10 cellular contexts compared by ENCODE assay signal in the genomic region with DNA sequence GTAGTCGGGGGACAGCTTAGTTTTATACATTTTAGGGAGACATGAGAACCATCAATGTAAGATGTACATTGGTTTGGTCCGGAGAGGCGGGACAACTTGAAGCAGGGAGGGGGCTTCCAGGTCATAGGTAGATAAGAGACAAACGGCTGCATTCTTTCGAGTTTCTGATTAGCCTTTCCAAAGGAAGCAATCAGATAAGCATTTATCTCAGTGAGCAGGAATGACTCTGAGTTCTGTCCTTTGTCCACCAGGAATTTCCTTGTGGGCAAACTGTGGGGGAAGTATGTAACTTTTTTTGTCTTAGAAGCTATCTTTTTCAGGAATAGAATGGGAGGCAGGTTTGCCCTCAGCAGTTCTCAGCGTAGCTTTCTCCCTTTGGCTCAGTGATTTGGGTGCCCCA. TPM values are rescaled to one million over a fixed set of nuclear protein-coding genes. Genes with fewer than 3 reads are reported as not detected.
DNase-seq lines count a peak whose midpoint lies in the region; ATAC-seq, FAIRE-seq and TF ChIP-seq lines count a peak whose summit lies in the region.
"Had no signal": no experiment of that assay in that cellular context is flagged by ENCODE, and none has a peak within 500 bp of the region (broad histone marks: within the 10 kb centered on the region; RNA-seq: fewer than 3 reads in every experiment).

No MANE protein-coding gene starts in this region.

- no peak for TF ChIP-seq POLR2A in vagina (IDR thresholded peaks at IDR 0.05)

- peak overlapping the region; percentile 95 for H3K4me3 Mint-ChIP-seq in activated T-helper 17 cell treated with anti-CD3 and anti-CD28 coated beads, Interleukin-2, amount 50 U/mL, for 72 hours

- H3K9ac ChIP-seq in liver (ENCODE audit: low read depth in 1 of 2, low read length in 2 of 2), result no peak overlapping the region

- peaks cover 15 to 55% (median 49%) of the 10 kb centered on the region in 9 donors for H3K4me1 ChIP-seq in heart right ventricle
- peaks cover 6 to 32% (median 25%) of the 10 kb centered on the region in 4 donors for H3K4me1 ChIP-seq in liver (ENCODE audit: control insufficient read depth in 4 of 4, insufficient read depth in 4 of 4, low read length in 3 of 4)
- peaks cover 58% of the 10 kb centered on the region for H3K4me1 ChIP-seq in vagina

- FAIRE-seq in D721Med (lab: Jason Lieb, UNC), result no peak

- 64 to 65% methylated on average over 6 of the region's 6 CpGs for WGBS in heart right ventricle, 2 donors
- WGBS in liver, result 57% methylated on average over 6 of the region's 6 CpGs

- no peak overlapping the region for H3K27ac ChIP-seq in heart right ventricle
- H3K27ac ChIP-seq in liver (ENCODE audit: low read depth in 1 of 2, low read length in 2 of 2), result no peak overlapping the region
- H3K27ac ChIP-seq in vagina, result no peak overlapping the region

- no peaks in the 10 kb centered on the region for H3K27me3 Mint-ChIP-seq in activated T-helper 17 cell treated with anti-CD3 and anti-CD28 coated beads, Interleukin-2, amount 50 U/mL, for 72 hours

- peak overlapping the region in 8 of 10 donors; percentile 72 to 98 (median 94) for H3K4me3 ChIP-seq in heart right ventricle
- peak overlapping the region in 2 of 3 donors; percentile 93 to 95 for H3K4me3 ChIP-seq in liver (ENCODE audit: low read depth in 1 of 3, low read length in 3 of 3)
- peak overlapping the region; percentile 91 for H3K4me3 ChIP-seq in vagina

- no peak for TF ChIP-seq RAD21 in liver (IDR thresholded peaks at IDR 0.05)

- no peak for ATAC-seq in heart right ventricle
- ATAC-seq in Right ventricle myocardium inferior, result no peak
- ATAC-seq in activated T-helper 17 cell treated with anti-CD3 and anti-CD28 coated beads, Interleukin-2, amount 50 U/mL, for 72 hours (replicated peaks), result no peak

- peaks cover 0 to 54% (median 26%) of the 10 kb centered on the region in 9 donors for H3K36me3 ChIP-seq in heart right ventricle
- H3K36me3 ChIP-seq in liver (ENCODE audit: control insufficient read depth in 4 of 4, insufficient read depth in 3 of 4, low read depth in 1 of 4, low read length in 3 of 4), result peaks cover 5 to 35% (median 22%) of the 10 kb centered on the region in 4 donors
- peaks cover 0 to 34% of the 10 kb centered on the region in 2 donors for H3K36me3 ChIP-seq in vagina

- H3K27ac Mint-ChIP-seq in activated T-helper 17 cell treated with anti-CD3 and anti-CD28 coated beads, Interleukin-2, amount 50 U/mL, for 72 hours, result peak overlapping the region; percentile 94

- intact Hi-C loops in heart right ventricle (cut with DNase I) (no loop called here), Right ventricle myocardium inferior (cut with DNase I) (no loop called here), vagina (cut with DNase I) (no loop called here)

- H3K9me3 Mint-ChIP-seq in activated T-helper 17 cell treated with anti-CD3 and anti-CD28 coated beads, Interleukin-2, amount 50 U/mL, for 72 hours, result no peaks in the 10 kb centered on the region

- DNase-seq in heart right ventricle, result no peak
- DNase-seq in Right ventricle myocardium inferior (ENCODE audit: missing footprints), result no peak
- DNase-seq in vagina (ENCODE audit: extremely low spot score in 2 of 2), result no peak
- no peak for DNase-seq in NCI-H187 treated with DMSO at 0.1 percent for 48 hours (lab: John Stamatoyannopoulos, UW)
- DNase-seq in D721Med (ENCODE audit: insufficient read length, low spot score), result no peak
- DNase-seq in NCI-H524 (lab: John Stamatoyannopoulos, UW), result no peak
- DNase-seq: DMS 273 treated with DMSO at 0.1 percent for 48 hours, retina had no signal

- peaks cover 22% of the 10 kb centered on the region for H3K4me1 Mint-ChIP-seq in activated T-helper 17 cell treated with anti-CD3 and anti-CD28 coated beads, Interleukin-2, amount 50 U/mL, for 72 hours

- H3K27me3 ChIP-seq in heart right ventricle (peaks cover 0 to 5% (median 0%) of the 10 kb centered on the region in 7 donors), liver (ENCODE audit: control insufficient read depth in 4 of 4, insufficient read depth in 4 of 4, low read length in 3 of 4) (no peaks in the 10 kb centered on the region), vagina (no peaks in the 10 kb centered on the region)

- H3K9me3 ChIP-seq in heart right ventricle, result no peaks in the 10 kb centered on the region
- no peaks in the 10 kb centered on the region for H3K9me3 ChIP-seq in liver (ENCODE audit: control insufficient read depth in 4 of 4, low read length in 3 of 4)
- no peaks in the 10 kb centered on the region for H3K9me3 ChIP-seq in vagina

- no peak for TF ChIP-seq CTCF in heart right ventricle (IDR thresholded peaks at IDR 0.05)
- TF ChIP-seq CTCF in liver (IDR thresholded peaks at IDR 0.05; ENCODE audit: low read depth, low read length, missing input control), result no peak
- no peak for TF ChIP-seq CTCF in vagina (IDR thresholded peaks at IDR 0.05)
- no peak for TF ChIP-seq CTCF in D721Med (IDR thresholded peaks at IDR 0.05; ENCODE audit: insufficient read depth, missing control alignments)

- peaks cover 59% of the 10 kb centered on the region for H3K36me3 Mint-ChIP-seq in activated T-helper 17 cell treated with anti-CD3 and anti-CD28 coated beads, Interleukin-2, amount 50 U/mL, for 72 hours (ENCODE audit: low read depth)

TF ChIP-seq in liver, 16 proteins besides CTCF, POLR2A, EP300 and RAD21 (continues in another document):
- TF ChIP-seq GABPA (IDR thresholded peaks at IDR 0.05 in 1 of 2, conservative IDR thresholded peaks at IDR 0.05 in 1 of 2) (no peak), NR2F2 (IDR thresholded peaks at IDR 0.05) (no peak), TAF1 (conservative IDR thresholded peaks at IDR 0.05) (no peak), FOXA2 (IDR thresholded peaks at IDR 0.05) (no peak), YY1 (IDR thresholded peaks at IDR 0.05) (no peak)
- TF ChIP-seq, protein P1, sequence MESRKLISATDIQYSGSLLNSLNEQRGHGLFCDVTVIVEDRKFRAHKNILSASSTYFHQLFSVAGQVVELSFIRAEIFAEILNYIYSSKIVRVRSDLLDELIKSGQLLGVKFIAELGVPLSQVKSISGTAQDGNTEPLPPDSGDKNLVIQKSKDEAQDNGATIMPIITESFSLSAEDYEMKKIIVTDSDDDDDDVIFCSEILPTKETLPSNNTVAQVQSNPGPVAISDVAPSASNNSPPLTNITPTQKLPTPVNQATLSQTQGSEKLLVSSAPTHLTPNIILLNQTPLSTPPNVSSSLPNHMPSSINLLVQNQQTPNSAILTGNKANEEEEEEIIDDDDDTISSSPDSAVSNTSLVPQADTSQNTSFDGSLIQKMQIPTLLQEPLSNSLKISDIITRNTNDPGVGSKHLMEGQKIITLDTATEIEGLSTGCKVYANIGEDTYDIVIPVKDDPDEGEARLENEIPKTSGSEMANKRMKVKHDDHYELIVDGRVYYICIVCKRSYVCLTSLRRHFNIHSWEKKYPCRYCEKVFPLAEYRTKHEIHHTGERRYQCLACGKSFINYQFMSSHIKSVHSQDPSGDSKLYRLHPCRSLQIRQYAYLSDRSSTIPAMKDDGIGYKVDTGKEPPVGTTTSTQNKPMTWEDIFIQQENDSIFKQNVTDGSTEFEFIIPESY (IDR thresholded peaks at IDR 0.05), result no peak
- TF ChIP-seq, protein P2, sequence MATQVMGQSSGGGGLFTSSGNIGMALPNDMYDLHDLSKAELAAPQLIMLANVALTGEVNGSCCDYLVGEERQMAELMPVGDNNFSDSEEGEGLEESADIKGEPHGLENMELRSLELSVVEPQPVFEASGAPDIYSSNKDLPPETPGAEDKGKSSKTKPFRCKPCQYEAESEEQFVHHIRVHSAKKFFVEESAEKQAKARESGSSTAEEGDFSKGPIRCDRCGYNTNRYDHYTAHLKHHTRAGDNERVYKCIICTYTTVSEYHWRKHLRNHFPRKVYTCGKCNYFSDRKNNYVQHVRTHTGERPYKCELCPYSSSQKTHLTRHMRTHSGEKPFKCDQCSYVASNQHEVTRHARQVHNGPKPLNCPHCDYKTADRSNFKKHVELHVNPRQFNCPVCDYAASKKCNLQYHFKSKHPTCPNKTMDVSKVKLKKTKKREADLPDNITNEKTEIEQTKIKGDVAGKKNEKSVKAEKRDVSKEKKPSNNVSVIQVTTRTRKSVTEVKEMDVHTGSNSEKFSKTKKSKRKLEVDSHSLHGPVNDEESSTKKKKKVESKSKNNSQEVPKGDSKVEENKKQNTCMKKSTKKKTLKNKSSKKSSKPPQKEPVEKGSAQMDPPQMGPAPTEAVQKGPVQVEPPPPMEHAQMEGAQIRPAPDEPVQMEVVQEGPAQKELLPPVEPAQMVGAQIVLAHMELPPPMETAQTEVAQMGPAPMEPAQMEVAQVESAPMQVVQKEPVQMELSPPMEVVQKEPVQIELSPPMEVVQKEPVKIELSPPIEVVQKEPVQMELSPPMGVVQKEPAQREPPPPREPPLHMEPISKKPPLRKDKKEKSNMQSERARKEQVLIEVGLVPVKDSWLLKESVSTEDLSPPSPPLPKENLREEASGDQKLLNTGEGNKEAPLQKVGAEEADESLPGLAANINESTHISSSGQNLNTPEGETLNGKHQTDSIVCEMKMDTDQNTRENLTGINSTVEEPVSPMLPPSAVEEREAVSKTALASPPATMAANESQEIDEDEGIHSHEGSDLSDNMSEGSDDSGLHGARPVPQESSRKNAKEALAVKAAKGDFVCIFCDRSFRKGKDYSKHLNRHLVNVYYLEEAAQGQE (IDR thresholded peaks at IDR 0.05), result no peak

RNA-seq across cellular contexts. Expression of a gene that starts 1.4 kb away (rescaled TPM):
- total RNA-seq in heart right ventricle (10 to 100 TPM; 18.3 to 31.6 (median 21.7) TPM), Right ventricle myocardium inferior (22.9 TPM), liver (10 to 100 TPM; 13.7 to 19.5 TPM), vagina (27.7 TPM)
- polyA plus RNA-seq in heart right ventricle (10 to 100 TPM; 15.3 to 19.8 TPM), liver (10 to 100 TPM in 1 of 2 donors, 1 to 10 TPM in 1; 6.8 to 16.2 TPM)
- 10 to 100 TPM; 23.7 to 40.3 TPM for total RNA-seq in activated T-helper 17 cell treated with anti-CD3 and anti-CD28 coated beads, Interleukin-2, amount 50 U/mL, for 72 hours

RNA-seq across cellular contexts. Expression of a gene that starts 21.2 kb away (rescaled TPM):
- total RNA-seq in heart right ventricle (1 to 10 TPM in 1 of 10 donors, under 1 TPM in 4, not detected in 5; 0.21 to 2.1 (median 0.37) TPM), Right ventricle myocardium inferior (not detected), liver (under 1 TPM in 1 of 2 donors, not detected in 1; 0.23 TPM), vagina (2.7 TPM)
- polyA plus RNA-seq in heart right ventricle (not detected), liver (not detected)
- under 1 TPM in 1 of 2 donors, not detected in 1; 0.61 TPM for total RNA-seq in activated T-helper 17 cell treated with anti-CD3 and anti-CD28 coated beads, Interleukin-2, amount 50 U/mL, for 72 hours

RNA-seq across cellular contexts. Expression of a gene that starts 39.7 kb away (rescaled TPM):
- not detected for total RNA-seq in heart right ventricle
- under 1 TPM in 1 of 2 donors, not detected in 1; 0.04 TPM for polyA plus RNA-seq in heart right ventricle
- not detected for total RNA-seq in Right ventricle myocardium inferior
- not detected for total RNA-seq in activated T-helper 17 cell treated with anti-CD3 and anti-CD28 coated beads, Interleukin-2, amount 50 U/mL, for 72 hours
- total RNA-seq in liver, result under 1 TPM in 1 of 2 donors, not detected in 1; 0.05 TPM
- not detected for polyA plus RNA-seq in liver
- not detected for total RNA-seq in vagina

RNA-seq across cellular contexts. Expression of a gene that starts 58.1 kb away (rescaled TPM):
- total RNA-seq in heart right ventricle (10 to 100 TPM; 20.4 to 40.4 (median 28.4) TPM), Right ventricle myocardium inferior (28.8 TPM), liver (10 to 100 TPM; 18.3 to 29.7 TPM), vagina (44.7 TPM)
- polyA plus RNA-seq in heart right ventricle (10 to 100 TPM; 46.2 to 72.6 TPM), liver (10 to 100 TPM; 11.2 to 25.4 TPM)
- 10 to 100 TPM; 63.1 to 70.5 TPM for total RNA-seq in activated T-helper 17 cell treated with anti-CD3 and anti-CD28 coated beads, Interleukin-2, amount 50 U/mL, for 72 hours
